Comparison of ENCODE assay signal across 1 cellular context in the genomic region with DNA sequence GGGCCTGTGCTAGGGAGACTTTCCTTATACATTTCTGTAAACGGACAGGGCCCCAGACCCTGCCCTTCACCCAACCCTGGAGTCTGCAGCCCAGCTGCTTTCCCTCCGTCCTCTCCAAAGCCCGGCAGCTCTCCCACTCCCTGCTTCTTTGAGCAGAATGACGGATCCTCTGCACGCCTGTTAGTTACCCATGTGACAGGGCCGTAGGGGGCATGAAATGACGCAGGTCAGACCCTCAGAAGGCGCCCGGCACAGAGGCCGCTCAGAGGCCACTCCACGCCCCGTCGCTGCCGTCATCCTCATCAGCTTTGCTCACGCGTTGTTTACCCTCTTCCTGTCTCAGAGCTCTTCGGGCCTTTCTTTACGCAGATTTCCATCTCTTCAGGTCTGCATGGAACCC.
TF ChIP-seq lines count a peak whose summit lies in the region.

No MANE protein-coding gene starts in this region.

TF ChIP-seq in SK-N-SH, 30 proteins besides CTCF, POLR2A, EP300 and RAD21 (continued from another document):
- TF ChIP-seq, protein P1, sequence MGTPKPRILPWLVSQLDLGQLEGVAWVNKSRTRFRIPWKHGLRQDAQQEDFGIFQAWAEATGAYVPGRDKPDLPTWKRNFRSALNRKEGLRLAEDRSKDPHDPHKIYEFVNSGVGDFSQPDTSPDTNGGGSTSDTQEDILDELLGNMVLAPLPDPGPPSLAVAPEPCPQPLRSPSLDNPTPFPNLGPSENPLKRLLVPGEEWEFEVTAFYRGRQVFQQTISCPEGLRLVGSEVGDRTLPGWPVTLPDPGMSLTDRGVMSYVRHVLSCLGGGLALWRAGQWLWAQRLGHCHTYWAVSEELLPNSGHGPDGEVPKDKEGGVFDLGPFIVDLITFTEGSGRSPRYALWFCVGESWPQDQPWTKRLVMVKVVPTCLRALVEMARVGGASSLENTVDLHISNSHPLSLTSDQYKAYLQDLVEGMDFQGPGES (IDR thresholded peaks at IDR 0.05; ENCODE audit: low read depth, low read length), result no peak
- TF ChIP-seq GABPA (IDR thresholded peaks at IDR 0.05; ENCODE audit: low read depth) (no peak), NFIC (IDR thresholded peaks at IDR 0.05; ENCODE audit: borderline replicate concordance) (no peak), TCF12 (IDR thresholded peaks at IDR 0.05) (no peak), RXRA (IDR thresholded peaks at IDR 0.05; ENCODE audit: borderline replicate concordance, low read depth) (no peak), MEF2A (IDR thresholded peaks at IDR 0.05; ENCODE audit: borderline replicate concordance, low read depth) (no peak), CHD2 (IDR thresholded peaks at IDR 0.05; ENCODE audit: low read length, partially characterized antibody) (no peak), TEAD4 (IDR thresholded peaks at IDR 0.05; ENCODE audit: borderline replicate concordance, insufficient read depth) (no peak), RFX5 (IDR thresholded peaks at IDR 0.05; ENCODE audit: low read length) (no peak), GATA2 (CRISPR knock-in tag; IDR thresholded peaks at IDR 0.05) (no peak)
- TF ChIP-seq, protein P2, sequence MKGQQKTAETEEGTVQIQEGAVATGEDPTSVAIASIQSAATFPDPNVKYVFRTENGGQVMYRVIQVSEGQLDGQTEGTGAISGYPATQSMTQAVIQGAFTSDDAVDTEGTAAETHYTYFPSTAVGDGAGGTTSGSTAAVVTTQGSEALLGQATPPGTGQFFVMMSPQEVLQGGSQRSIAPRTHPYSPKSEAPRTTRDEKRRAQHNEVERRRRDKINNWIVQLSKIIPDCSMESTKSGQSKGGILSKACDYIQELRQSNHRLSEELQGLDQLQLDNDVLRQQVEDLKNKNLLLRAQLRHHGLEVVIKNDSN (IDR thresholded peaks at IDR 0.05; ENCODE audit: borderline replicate concordance, low read depth), result no peak
- TF ChIP-seq, protein P3, sequence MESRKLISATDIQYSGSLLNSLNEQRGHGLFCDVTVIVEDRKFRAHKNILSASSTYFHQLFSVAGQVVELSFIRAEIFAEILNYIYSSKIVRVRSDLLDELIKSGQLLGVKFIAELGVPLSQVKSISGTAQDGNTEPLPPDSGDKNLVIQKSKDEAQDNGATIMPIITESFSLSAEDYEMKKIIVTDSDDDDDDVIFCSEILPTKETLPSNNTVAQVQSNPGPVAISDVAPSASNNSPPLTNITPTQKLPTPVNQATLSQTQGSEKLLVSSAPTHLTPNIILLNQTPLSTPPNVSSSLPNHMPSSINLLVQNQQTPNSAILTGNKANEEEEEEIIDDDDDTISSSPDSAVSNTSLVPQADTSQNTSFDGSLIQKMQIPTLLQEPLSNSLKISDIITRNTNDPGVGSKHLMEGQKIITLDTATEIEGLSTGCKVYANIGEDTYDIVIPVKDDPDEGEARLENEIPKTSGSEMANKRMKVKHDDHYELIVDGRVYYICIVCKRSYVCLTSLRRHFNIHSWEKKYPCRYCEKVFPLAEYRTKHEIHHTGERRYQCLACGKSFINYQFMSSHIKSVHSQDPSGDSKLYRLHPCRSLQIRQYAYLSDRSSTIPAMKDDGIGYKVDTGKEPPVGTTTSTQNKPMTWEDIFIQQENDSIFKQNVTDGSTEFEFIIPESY (IDR thresholded peaks at IDR 0.05; ENCODE audit: borderline replicate concordance, low read depth), result no peak
- TF ChIP-seq, protein P4, sequence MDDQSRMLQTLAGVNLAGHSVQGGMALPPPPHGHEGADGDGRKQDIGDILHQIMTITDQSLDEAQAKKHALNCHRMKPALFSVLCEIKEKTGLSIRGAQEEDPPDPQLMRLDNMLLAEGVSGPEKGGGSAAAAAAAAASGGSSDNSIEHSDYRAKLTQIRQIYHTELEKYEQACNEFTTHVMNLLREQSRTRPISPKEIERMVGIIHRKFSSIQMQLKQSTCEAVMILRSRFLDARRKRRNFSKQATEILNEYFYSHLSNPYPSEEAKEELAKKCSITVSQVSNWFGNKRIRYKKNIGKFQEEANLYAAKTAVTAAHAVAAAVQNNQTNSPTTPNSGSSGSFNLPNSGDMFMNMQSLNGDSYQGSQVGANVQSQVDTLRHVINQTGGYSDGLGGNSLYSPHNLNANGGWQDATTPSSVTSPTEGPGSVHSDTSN (IDR thresholded peaks at IDR 0.05), result no peak
